Comparison of ENCODE assay signal across 10 cellular contexts in genomic region chr3:149373235-149374125, GRCh38. TPM values are rescaled to one million over a fixed set of nuclear protein-coding genes. Genes with fewer than 3 reads are reported as not detected.
DNase-seq lines count a peak whose midpoint lies in the region; ATAC-seq and TF ChIP-seq lines count a peak whose summit lies in the region.
"Had no signal": no experiment of that assay in that cellular context is flagged by ENCODE, and none has a peak within 500 bp of the region (broad histone marks: within the 10 kb centered on the region; RNA-seq: fewer than 3 reads in every experiment).

No MANE protein-coding gene starts in this region.

- peak overlapping the region; percentile 90 for H3K4me3 ChIP-seq in PC-3 (ENCODE audit: low read length)

- peak overlapping the region; percentile 92 for H3K4me2 ChIP-seq in PC-3 (ENCODE audit: low read length)

- POLR2A ChIA-PET in PC-3 (lab: Charles Lee; ENCODE audit: unreplicated experiment): interaction anchor here (0.6 to 1.3 kb wide), 10 partner anchors 9 to 435 kb away, joined by 3 to 9 read pairs (median 4); no protein-coding TSS in a partner anchor

- no peaks in the 10 kb centered on the region for H3K27me3 ChIP-seq in PC-3 (ENCODE audit: low read length)

- no peak for TF ChIP-seq CTCF in PC-3 (conservative IDR thresholded peaks at IDR 0.05; ENCODE audit: low read depth, low read length)

- CTCF ChIA-PET in PC-3 (lab: Charles Lee): interaction anchor here (0.6 to 1.3 kb wide), 2 partner anchors 13 to 22 kb away, joined by 4 to 5 read pairs; no protein-coding TSS in a partner anchor

- DNase-seq in ELR (ENCODE audit: low read depth): peak; percentile 91
- DNase-seq in PC-3: peak; percentile 90
- DNase-seq in epithelial cell of prostate (ENCODE audit: low read depth, low spot score): no peak
- DNase-seq in renal cortical epithelial cell (ENCODE audit: low read depth): peak; percentile 95
- DNase-seq in activated naive CD4-positive, alpha-beta T cell (lab: John Stamatoyannopoulos, UW): no peak
- DNase-seq in NCI-H2196 treated with DMSO at 0.1 percent for 48 hours (lab: John Stamatoyannopoulos, UW; ENCODE audit: unreplicated experiment): no peak
- DNase-seq in amniotic stem cell (lab: John Stamatoyannopoulos, UW): no peak
- no peak for DNase-seq in pons (ENCODE audit: low spot score)
- DNase-seq: DMS 273 treated with DMSO at 0.1 percent for 48 hours, H9 had no signal

- intact Hi-C loops in PC-3 (cut with micrococcal nuclease): loop anchor here (10.0 kb wide), 1 partner anchor 281 kb away; the partner anchor contains the start of gene WWTR1

- no peaks in the 10 kb centered on the region for H3K9me3 ChIP-seq in PC-3 (ENCODE audit: low read length)

- H2AFZ ChIP-seq in PC-3 (ENCODE audit: low read length): no peak overlapping the region

- peaks cover 47% of the 10 kb centered on the region for H4K20me1 ChIP-seq in PC-3 (ENCODE audit: low read length)

- peaks cover 70% of the 10 kb centered on the region for H3K79me2 ChIP-seq in PC-3 (ENCODE audit: low read length)

- peaks cover 76% of the 10 kb centered on the region for H3K36me3 ChIP-seq in PC-3 (ENCODE audit: low read depth, low read length)

- peaks cover 54% of the 10 kb centered on the region for H3F3A ChIP-seq in PC-3 (ENCODE audit: low read length, unreplicated experiment)

- no peaks in the 10 kb centered on the region for H3K9me2 ChIP-seq in PC-3 (replicated peaks; ENCODE audit: low read length)

- BruUV-seq in PC-3 (replicated peaks; lab: Mats Ljungman, UMichigan): no TSS peak

- H3K4me1 ChIP-seq in PC-3 (ENCODE audit: insufficient read depth, low read length): peaks cover 82% of the 10 kb centered on the region

- peak overlapping the region; percentile 93; the same call in 1 of the 2 replicates for H3K9ac ChIP-seq in PC-3 (ENCODE audit: low read length)

- ATAC-seq in PC-3: no peak

- H3K27ac ChIP-seq in PC-3 (ENCODE audit: low read length) (peak overlapping the region; percentile 99), epithelial cell of prostate (peak overlapping the region; percentile 91)

RNA-seq across cellular contexts. Expression of gene TM4SF1, which starts 4.0 kb away (rescaled TPM):
- total RNA-seq in PC-3 (2014; rRNA removed) (408 and 535 TPM in 2 replicates), renal cortical epithelial cell (63.8 and 247 TPM in 2 replicates)

RNA-seq across cellular contexts. Expression of gene TM4SF18, which starts 40.0 kb away (rescaled TPM):
- total RNA-seq in PC-3 (2014; rRNA removed): 0.06 and 0.40 TPM in 2 replicates
- total RNA-seq in renal cortical epithelial cell: 11.9 and 21.5 TPM in 2 replicates

Comparison
In these comparisons a context has a peak if more than half of its experiments do, and no peak if none do; other contexts are left out.
1. DNase-seq: peak in ELR (single experiment), PC-3 (single experiment) and renal cortical epithelial cell (single experiment); none in epithelial cell of prostate (single experiment), activated naive CD4-positive, alpha-beta T cell (0 of 4), NCI-H2196 treated with DMSO at 0.1 percent for 48 hours (single experiment), amniotic stem cell (single experiment) and pons (single experiment).